Comparison of ENCODE assay signal across 26 cellular contexts in genomic region chr5:77128411-77129061, GRCh38. TPM values are rescaled to one million over a fixed set of nuclear protein-coding genes. Genes with fewer than 3 reads are reported as not detected.
DNase-seq lines count a peak whose midpoint lies in the region; ATAC-seq, FAIRE-seq and TF ChIP-seq lines count a peak whose summit lies in the region.
"Had no signal": no experiment of that assay in that cellular context is flagged by ENCODE, and none has a peak within 500 bp of the region (broad histone marks: within the 10 kb centered on the region; RNA-seq: fewer than 3 reads in every experiment).

No MANE protein-coding gene starts in this region.

- in situ Hi-C loops in HepG2 (cut with HindIII; ENCODE audit: extremely low pct_ligation_motif_present, low pct_unique_long_range_greater_than_20kb): no loop called here

- peak in 1 of 2 donors; percentile 4 for TF ChIP-seq RAD21 in liver (IDR thresholded peaks at IDR 0.05)
- TF ChIP-seq RAD21 in HepG2 (CRISPR knock-in tag; IDR thresholded peaks at IDR 0.05): no peak

- BruUV-seq in HepG2 (replicated peaks; lab: Mats Ljungman, UMichigan): no TSS peak

- no peak for TF ChIP-seq EP300 in HepG2 (IDR thresholded peaks at IDR 0.05; ENCODE audit: low read depth in 2 of 2, low read length in 2 of 2)
- no peak for TF ChIP-seq EP300 in HepG2 (CRISPR knock-in tag; IDR thresholded peaks at IDR 0.05; ENCODE audit: borderline replicate concordance)

- H3K27me3 Mint-ChIP-seq in T-cell: peaks cover 4 to 8% of the 10 kb centered on the region in 2 donors
- H3K27me3 Mint-ChIP-seq: B cell; CD4-positive, alpha-beta T cell; CD4-positive, CD25-positive, alpha-beta regulatory T cell had no signal

- H3K36me3 Mint-ChIP-seq in T-cell: no peaks in the 10 kb centered on the region
- H3K36me3 Mint-ChIP-seq: CD14-positive monocyte; CD4-positive, CD25-positive, alpha-beta regulatory T cell; CD8-positive, alpha-beta T cell had no signal

- FAIRE-seq in HepG2 (lab: Jason Lieb, UNC): no peak
- FAIRE-seq: A204.1, A549, D721Med had no signal

- no peak overlapping the region for H3K9ac ChIP-seq in liver (ENCODE audit: low read depth in 1 of 2, low read length in 2 of 2)
- no peak overlapping the region for H3K9ac ChIP-seq in HepG2 (ENCODE audit: insufficient read depth, low read depth, low read length)
- H3K9ac ChIP-seq: BLaER1; BLaER1 treated with 17β-estradiol and CSF1 and Interleukin-3, amounts not matched to agents 10 nM and 100 nM had no signal

- 46% methylated on average over 5 of the region's 5 CpGs for WGBS in liver
- 73% methylated on average over 5 of the region's 5 CpGs for WGBS in HepG2 (ENCODE audit: low lambda C conversion rate)
- WGBS in right lobe of liver (ENCODE audit: insufficient coverage, low coverage, low lambda C conversion rate, missing lambda C conversion rate): 21% methylated on average over 3 of the region's 5 CpGs

- intact Hi-C loops in HepG2 (cut with micrococcal nuclease; ENCODE audit: unreplicated experiment) (no loop called here), right lobe of liver (cut with DNase I) (no loop called here)

- H3K27ac Mint-ChIP-seq in T-cell: no peak overlapping the region
- H3K27ac Mint-ChIP-seq: B cell; CD14-positive monocyte; CD4-positive, alpha-beta memory T cell; CD4-positive, alpha-beta T cell; CD4-positive, CD25-positive, alpha-beta regulatory T cell; CD8-positive, alpha-beta T cell had no signal

- no peak for TF ChIP-seq CTCF in liver (IDR thresholded peaks at IDR 0.05; ENCODE audit: low read depth, low read length, missing input control)
- no peak for TF ChIP-seq CTCF in HepG2 (CRISPR knock-in tag; IDR thresholded peaks at IDR 0.05)
- TF ChIP-seq CTCF in right lobe of liver (IDR thresholded peaks at IDR 0.05): no peak

- no peaks in the 10 kb centered on the region for H3K36me3 ChIP-seq in liver (ENCODE audit: control insufficient read depth in 4 of 4, insufficient read depth in 3 of 4, low read depth in 1 of 4, low read length in 3 of 4)
- H3K36me3 ChIP-seq in HepG2 (replicated peaks in 1 of 2; ENCODE audit: control insufficient read depth in 1 of 2, insufficient read depth in 2 of 2, low read length in 2 of 2): no peaks in the 10 kb centered on the region
- no peaks in the 10 kb centered on the region for H3K36me3 ChIP-seq in right lobe of liver
- H3K36me3 ChIP-seq: BE2C had no signal

- H4K20me1 ChIP-seq in HepG2 (ENCODE audit: insufficient read depth, low read length): no peaks in the 10 kb centered on the region
- H4K20me1 ChIP-seq: BLaER1; BLaER1 treated with 17β-estradiol and CSF1 and Interleukin-3, amounts not matched to agents 10 nM and 100 nM had no signal

- no peak overlapping the region for H2AFZ ChIP-seq in HepG2 (ENCODE audit: low read length)

- H3K27me3 ChIP-seq in liver (ENCODE audit: control insufficient read depth in 4 of 4, insufficient read depth in 4 of 4, low read length in 3 of 4) (no peaks in the 10 kb centered on the region), HepG2 (ENCODE audit: control insufficient read depth in 1 of 2, insufficient read depth in 2 of 2, low read length in 2 of 2) (no peaks in the 10 kb centered on the region), right lobe of liver (no peaks in the 10 kb centered on the region)
- H3K27me3 ChIP-seq: BE2C; BLaER1; BLaER1 treated with 17β-estradiol and CSF1 and Interleukin-3, amounts not matched to agents 10 nM and 100 nM had no signal

- H3K79me2 ChIP-seq in HepG2 (ENCODE audit: insufficient read depth, low read length): no peaks in the 10 kb centered on the region

- no peak overlapping the region for H3K4me2 ChIP-seq in HepG2 (ENCODE audit: low read depth, low read length)
- H3K4me2 ChIP-seq: A549; BLaER1; BLaER1 treated with 17β-estradiol and CSF1 and Interleukin-3, amounts not matched to agents 10 nM and 100 nM had no signal

- no peak overlapping the region for H3K4me3 ChIP-seq in liver (ENCODE audit: low read depth in 1 of 3, low read length in 3 of 3)
- H3K4me3 ChIP-seq in HepG2 (replicated peaks in 1 of 3; ENCODE audit: insufficient read depth in 1 of 3, low read depth in 2 of 3, low read length in 3 of 3): no peak overlapping the region
- no peak overlapping the region for H3K4me3 ChIP-seq in right lobe of liver
- H3K4me3 ChIP-seq: A549; BLaER1; BLaER1 treated with 17β-estradiol and CSF1 and Interleukin-3, amounts not matched to agents 10 nM and 100 nM had no signal

- no peak overlapping the region for H3K4me3 Mint-ChIP-seq in T-cell
- H3K4me3 Mint-ChIP-seq: B cell; CD14-positive monocyte; CD4-positive, alpha-beta memory T cell; CD4-positive, alpha-beta T cell; CD4-positive, CD25-positive, alpha-beta regulatory T cell; CD8-positive, alpha-beta memory T cell; CD8-positive, alpha-beta T cell had no signal

- H3K9me3 ChIP-seq in liver (ENCODE audit: control insufficient read depth in 4 of 4, low read length in 3 of 4) (no peaks in the 10 kb centered on the region), HepG2 (ENCODE audit: low read length) (no peaks in the 10 kb centered on the region), right lobe of liver (no peaks in the 10 kb centered on the region)
- H3K9me3 ChIP-seq: A549, BE2C, BLaER1, Caco-2 had no signal

- H3K4me1 Mint-ChIP-seq in T-cell: no peaks in the 10 kb centered on the region
- H3K4me1 Mint-ChIP-seq: B cell; CD14-positive monocyte; CD4-positive, alpha-beta memory T cell; CD8-positive, alpha-beta memory T cell had no signal

- CTCF ChIA-PET in HepG2 (lab: Yijun Ruan, JAX; ENCODE audit: low intra/inter-chr PET ratio, low total read pairs): no interaction called here
- CTCF ChIA-PET in T-cell (lab: Charles Lee): interaction anchor here in 1 of 2 donors (0.6 to 1.0 kb wide), 2 partner anchors 14 to 16 kb away, joined by 3 to 4 read pairs; no protein-coding TSS in a partner anchor

- no peak for TF ChIP-seq POLR2A in HepG2 (IDR thresholded peaks at IDR 0.05; ENCODE audit: insufficient read depth in 1 of 2, low read depth in 2 of 2, low read length in 2 of 2)
- TF ChIP-seq POLR2A in right lobe of liver (IDR thresholded peaks at IDR 0.05): no peak

- H3K9me3 Mint-ChIP-seq in T-cell: no peaks in the 10 kb centered on the region
- H3K9me3 Mint-ChIP-seq: CD8-positive, alpha-beta memory T cell; CD8-positive, alpha-beta T cell had no signal

- POLR2A ChIA-PET in HepG2 (lab: Yijun Ruan, JAX): no interaction called here
- POLR2A ChIA-PET in T-cell (lab: Charles Lee): interaction anchor here in 1 of 2 donors (0.8 kb wide), 1 partner anchor 10 kb away, joined by 6 read pairs; no protein-coding TSS in a partner anchor

- no peak for DNase-seq in HepG2 (ENCODE audit: low spot score)
- no peak for DNase-seq in left lobe of liver (ENCODE audit: low spot score)
- no peak for DNase-seq in right lobe of liver
- no peak for DNase-seq in activated gamma-delta T cell treated with Interleukin-2 at 50 U/mL for 16 hours
- no peak for DNase-seq in T-cell
- DNase-seq: 8988T; CD8-positive, alpha-beta memory T cell; DMS153; DMS79; DMS79 treated with DMSO at 0.1 percent for 48 hours had no signal

- no peak overlapping the region for H3K27ac ChIP-seq in liver (ENCODE audit: low read depth in 1 of 2, low read length in 2 of 2)
- no peak overlapping the region for H3K27ac ChIP-seq in HepG2 (ENCODE audit: extremely low read length, insufficient read depth, low read length)
- no peak overlapping the region for H3K27ac ChIP-seq in right lobe of liver
- H3K27ac ChIP-seq: 22Rv1; A549; BLaER1; BLaER1 treated with 17β-estradiol and CSF1 and Interleukin-3, amounts not matched to agents 10 nM and 100 nM; C4-2B had no signal

- ATAC-seq in HepG2 (no peak), left lobe of liver (peak; percentile 74), right lobe of liver (peak; percentile 46 to 70 (median 61)), T-cell (replicated peaks in 1 of 4) (no peak)
- ATAC-seq: CD8-positive, alpha-beta T cell had no signal

- H3K4me1 ChIP-seq in liver (ENCODE audit: control insufficient read depth in 4 of 4, insufficient read depth in 4 of 4, low read length in 3 of 4): peaks cover 0 to 9% (median 2%) of the 10 kb centered on the region in 4 donors
- no peaks in the 10 kb centered on the region for H3K4me1 ChIP-seq in HepG2 (ENCODE audit: insufficient read depth, low read length)
- peaks cover 0 to 8% (median 0%) of the 10 kb centered on the region in 4 donors for H3K4me1 ChIP-seq in right lobe of liver
- H3K4me1 ChIP-seq: BE2C, BLaER1, Caco-2 had no signal

TF ChIP-seq in liver, 16 proteins besides CTCF, POLR2A, EP300 and RAD21 (continues in another document):
- peak; percentile 80 for TF ChIP-seq HNF4G (IDR thresholded peaks at IDR 0.05)
- no peak for TF ChIP-seq SP1 (IDR thresholded peaks at IDR 0.05)

TF ChIP-seq in HepG2, 621 proteins besides CTCF, POLR2A, EP300 and RAD21 (continues in another document):
- TF ChIP-seq ZMAT5 (CRISPR knock-in tag; IDR thresholded peaks at IDR 0.05; ENCODE audit: borderline replicate concordance, low read depth): no peak

RNA-seq across cellular contexts. Expression of gene ZBED3, which starts 41.5 kb away (rescaled TPM):
- total RNA-seq in liver: 1 to 10 TPM; 2.1 to 2.8 TPM
- 1 to 10 TPM; 5.2 TPM for polyA plus RNA-seq in liver
- total RNA-seq in HepG2 (2016; rRNA removed; fragmentation: Illumina TruSeq; extraction: Trizol): 2.3 and 3.1 TPM in 2 replicates
- 0.20 and 0.53 TPM in 2 replicates for total RNA-seq in HepG2 (2016; cell fraction: cytosol; rRNA removed; fragmentation: Illumina TruSeq; extraction: Trizol; ENCODE audit: low read depth)
- 2.0 and 2.4 TPM in 2 replicates for total RNA-seq in HepG2 (2016; cell fraction: insoluble cytoplasmic fraction; rRNA removed; fragmentation: Illumina TruSeq; extraction: Trizol)
- total RNA-seq in HepG2 (2016; cell fraction: membrane; rRNA removed; fragmentation: Illumina TruSeq; extraction: Trizol): 1.4 and 1.5 TPM in 2 replicates
- 5.1 and 6.3 TPM in 2 replicates for total RNA-seq in HepG2 (2016; cell fraction: nucleus; rRNA removed; fragmentation: Illumina TruSeq; extraction: Trizol)
- 7.6 and 8.1 TPM in 2 replicates for polyA plus RNA-seq in HepG2 (2011; rRNA removed)
- 4.7 and 6.2 TPM in 2 replicates for polyA plus RNA-seq in HepG2 (2011; cell fraction: cytosol; rRNA removed)
- polyA plus RNA-seq in HepG2 (2011; cell fraction: nucleus; rRNA removed): 4.6 and 6.0 TPM in 2 replicates
- 3.8 and 5.2 TPM in 2 replicates for polyA plus RNA-seq in HepG2 (2012)
- 1.1 and 1.8 TPM in 2 replicates for polyA plus RNA-seq in HepG2 (2016; cell fraction: cytosol; fragmentation: Illumina TruSeq; extraction: Trizol; ENCODE audit: low read depth)
- polyA plus RNA-seq in HepG2 (2016; cell fraction: insoluble cytoplasmic fraction; fragmentation: Illumina TruSeq; extraction: Trizol; ENCODE audit: low read depth): 11.7 and 16.1 TPM in 2 replicates
- 4.1 and 4.6 TPM in 2 replicates for polyA plus RNA-seq in HepG2 (2016; cell fraction: membrane; fragmentation: Illumina TruSeq; extraction: Trizol; ENCODE audit: low read depth)
- polyA plus RNA-seq in HepG2 (2016; cell fraction: nucleus; fragmentation: Illumina TruSeq; extraction: Trizol; ENCODE audit: insufficient read depth, low read depth): 16.2 and 16.8 TPM in 2 replicates
- polyA minus RNA-seq in HepG2 (2011; rRNA and poly(A)+ RNA removed; ENCODE audit: low replicate concordance): 8.2 and 20.9 TPM in 2 replicates
- 2.1 and 2.5 TPM in 2 replicates for polyA minus RNA-seq in HepG2 (2011; cell fraction: cytosol; rRNA and poly(A)+ RNA removed)
- 6.3 and 6.8 TPM in 2 replicates for polyA minus RNA-seq in HepG2 (2011; cell fraction: nucleus; rRNA and poly(A)+ RNA removed)
- total RNA-seq in left lobe of liver: 40.1 TPM
- 10 to 100 TPM in 3 of 6 experiments, 1 to 10 TPM in 3; 3.6 to 29.4 (median 11.0) TPM for total RNA-seq in right lobe of liver
- total RNA-seq in T-cell: 1 to 10 TPM; 2.9 to 5.1 (median 4.3) TPM

Comparison
In these comparisons a context has a peak if more than half of its experiments do, and no peak if none do; other contexts are left out.
1. ATAC-seq: peak in left lobe of liver (single experiment) and right lobe of liver (4 of 4); none in HepG2 (single experiment) and T-cell (0 of 4).